In the genomic region with DNA sequence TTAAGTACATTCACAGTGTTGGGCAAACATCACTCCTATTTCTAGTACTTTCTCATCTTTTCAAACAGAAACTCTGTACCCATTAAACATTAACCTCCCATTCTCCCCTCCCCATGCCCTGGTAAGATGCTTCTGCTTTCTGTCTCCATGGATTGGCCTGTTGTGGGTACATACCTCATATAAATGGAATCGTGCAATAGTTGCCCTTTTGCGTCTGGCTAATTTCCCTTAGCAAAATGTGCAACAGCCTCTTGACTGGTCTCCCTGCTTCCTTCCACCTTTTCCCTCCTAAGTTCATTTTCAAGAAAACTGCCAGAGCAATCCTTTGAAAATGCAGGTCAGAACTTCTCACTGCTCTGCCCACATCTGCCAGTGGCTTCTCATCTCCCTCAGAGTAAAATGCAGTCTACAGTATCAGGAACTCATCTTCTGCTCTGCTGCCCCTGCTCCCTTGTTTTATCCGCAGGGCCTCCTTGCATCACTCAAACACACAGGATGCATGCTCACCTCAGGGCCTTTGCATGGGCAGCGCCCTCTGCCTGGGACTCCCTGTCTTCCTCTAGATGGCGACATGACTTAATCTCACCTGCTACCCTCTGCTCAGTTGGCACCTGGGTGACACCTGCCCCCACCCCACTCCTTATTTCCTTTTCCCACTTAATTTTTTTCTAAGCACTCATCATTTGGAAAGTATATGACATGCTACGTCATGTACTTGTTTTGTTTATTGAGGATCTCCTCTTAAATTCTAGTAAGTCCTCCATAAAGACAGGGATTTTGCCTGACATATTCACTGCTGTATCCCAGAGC, we compare ENCODE assay signal across 1 cellular context.
TF ChIP-seq lines count a peak whose summit lies in the region.

No MANE protein-coding gene starts in this region.

TF ChIP-seq in HepG2, 621 proteins besides CTCF, POLR2A, EP300 and RAD21 (continued from another document and continues in another):
- TF ChIP-seq AGO2 (optimal IDR thresholded peaks at IDR 0.05; ENCODE audit: low read depth, low read length) (no peak), XRCC5 (optimal IDR thresholded peaks at IDR 0.05; ENCODE audit: low read length) (peak; percentile 43), TSC22D2 (CRISPR knock-in tag; IDR thresholded peaks at IDR 0.05; ENCODE audit: borderline replicate concordance) (0 out of 2 replicates have a peak, but pooled peaks have one; percentile 67), ZEB1 (IDR thresholded peaks at IDR 0.05; ENCODE audit: insufficient replicate concordance, low read depth) (peak; percentile 76), ZBTB7A (CRISPR knock-in tag; IDR thresholded peaks at IDR 0.05) (peak; percentile 36; the same call in 1 of the 2 replicates), ZNF20 (CRISPR knock-in tag; IDR thresholded peaks at IDR 0.05) (no peak), ZNF121 (CRISPR knock-in tag; IDR thresholded peaks at IDR 0.05) (peak; percentile 17; the same call in 1 of the 2 replicates), KDM1A (CRISPR knock-in tag; IDR thresholded peaks at IDR 0.05) (peak; percentile 94), AFF4 (CRISPR knock-in tag; IDR thresholded peaks at IDR 0.05) (no peak), KLF15 (CRISPR knock-in tag; IDR thresholded peaks at IDR 0.05; ENCODE audit: borderline replicate concordance) (no peak), NCOA1 (CRISPR knock-in tag; IDR thresholded peaks at IDR 0.05) (no peak), ZNF10 (CRISPR knock-in tag; IDR thresholded peaks at IDR 0.05; ENCODE audit: borderline replicate concordance, low read depth) (no peak), ZNF558 (CRISPR knock-in tag; IDR thresholded peaks at IDR 0.05; ENCODE audit: borderline replicate concordance) (peak; percentile 40; the same call in 1 of the 2 replicates), KDM2A (CRISPR knock-in tag; IDR thresholded peaks at IDR 0.05; ENCODE audit: borderline replicate concordance, low read depth) (0 out of 2 replicates have a peak, but pooled peaks have one; percentile 23), ZSCAN5A (CRISPR knock-in tag; IDR thresholded peaks at IDR 0.05; ENCODE audit: borderline replicate concordance) (peak; percentile 45; the same call in 1 of the 2 replicates), ZNF281 (CRISPR knock-in tag; IDR thresholded peaks at IDR 0.05; ENCODE audit: borderline replicate concordance) (0 out of 2 replicates have a peak, but pooled peaks have one; percentile 11), SMARCC2 (IDR thresholded peaks at IDR 0.05) (no peak), MXD4 (CRISPR knock-in tag; IDR thresholded peaks at IDR 0.05) (0 out of 2 replicates have a peak, but pooled peaks have one; percentile 16), ZNF687 (CRISPR knock-in tag; IDR thresholded peaks at IDR 0.05) (peak; percentile 52), ZNF335 (CRISPR knock-in tag; IDR thresholded peaks at IDR 0.05) (0 out of 2 replicates have a peak, but pooled peaks have one; percentile 54), THAP11 (CRISPR knock-in tag; IDR thresholded peaks at IDR 0.05) (0 out of 2 replicates have a peak, but pooled peaks have one; percentile 25), ZNF644 (CRISPR knock-in tag; IDR thresholded peaks at IDR 0.05; ENCODE audit: low read depth) (0 out of 2 replicates have a peak, but pooled peaks have one; percentile 16), CEBPG (CRISPR knock-in tag; IDR thresholded peaks at IDR 0.05) (peak; percentile 18; the same call in 1 of the 2 replicates), ZNF556 (CRISPR knock-in tag; IDR thresholded peaks at IDR 0.05; ENCODE audit: borderline replicate concordance) (0 out of 2 replicates have a peak, but pooled peaks have one; percentile 37)
- TF ChIP-seq, protein P1, sequence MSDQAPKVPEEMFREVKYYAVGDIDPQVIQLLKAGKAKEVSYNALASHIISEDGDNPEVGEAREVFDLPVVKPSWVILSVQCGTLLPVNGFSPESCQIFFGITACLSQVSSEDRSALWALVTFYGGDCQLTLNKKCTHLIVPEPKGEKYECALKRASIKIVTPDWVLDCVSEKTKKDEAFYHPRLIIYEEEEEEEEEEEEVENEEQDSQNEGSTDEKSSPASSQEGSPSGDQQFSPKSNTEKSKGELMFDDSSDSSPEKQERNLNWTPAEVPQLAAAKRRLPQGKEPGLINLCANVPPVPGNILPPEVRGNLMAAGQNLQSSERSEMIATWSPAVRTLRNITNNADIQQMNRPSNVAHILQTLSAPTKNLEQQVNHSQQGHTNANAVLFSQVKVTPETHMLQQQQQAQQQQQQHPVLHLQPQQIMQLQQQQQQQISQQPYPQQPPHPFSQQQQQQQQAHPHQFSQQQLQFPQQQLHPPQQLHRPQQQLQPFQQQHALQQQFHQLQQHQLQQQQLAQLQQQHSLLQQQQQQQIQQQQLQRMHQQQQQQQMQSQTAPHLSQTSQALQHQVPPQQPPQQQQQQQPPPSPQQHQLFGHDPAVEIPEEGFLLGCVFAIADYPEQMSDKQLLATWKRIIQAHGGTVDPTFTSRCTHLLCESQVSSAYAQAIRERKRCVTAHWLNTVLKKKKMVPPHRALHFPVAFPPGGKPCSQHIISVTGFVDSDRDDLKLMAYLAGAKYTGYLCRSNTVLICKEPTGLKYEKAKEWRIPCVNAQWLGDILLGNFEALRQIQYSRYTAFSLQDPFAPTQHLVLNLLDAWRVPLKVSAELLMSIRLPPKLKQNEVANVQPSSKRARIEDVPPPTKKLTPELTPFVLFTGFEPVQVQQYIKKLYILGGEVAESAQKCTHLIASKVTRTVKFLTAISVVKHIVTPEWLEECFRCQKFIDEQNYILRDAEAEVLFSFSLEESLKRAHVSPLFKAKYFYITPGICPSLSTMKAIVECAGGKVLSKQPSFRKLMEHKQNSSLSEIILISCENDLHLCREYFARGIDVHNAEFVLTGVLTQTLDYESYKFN (CRISPR knock-in tag; conservative IDR thresholded peaks at IDR 0.05): peak; percentile 73
- TF ChIP-seq, protein P2, sequence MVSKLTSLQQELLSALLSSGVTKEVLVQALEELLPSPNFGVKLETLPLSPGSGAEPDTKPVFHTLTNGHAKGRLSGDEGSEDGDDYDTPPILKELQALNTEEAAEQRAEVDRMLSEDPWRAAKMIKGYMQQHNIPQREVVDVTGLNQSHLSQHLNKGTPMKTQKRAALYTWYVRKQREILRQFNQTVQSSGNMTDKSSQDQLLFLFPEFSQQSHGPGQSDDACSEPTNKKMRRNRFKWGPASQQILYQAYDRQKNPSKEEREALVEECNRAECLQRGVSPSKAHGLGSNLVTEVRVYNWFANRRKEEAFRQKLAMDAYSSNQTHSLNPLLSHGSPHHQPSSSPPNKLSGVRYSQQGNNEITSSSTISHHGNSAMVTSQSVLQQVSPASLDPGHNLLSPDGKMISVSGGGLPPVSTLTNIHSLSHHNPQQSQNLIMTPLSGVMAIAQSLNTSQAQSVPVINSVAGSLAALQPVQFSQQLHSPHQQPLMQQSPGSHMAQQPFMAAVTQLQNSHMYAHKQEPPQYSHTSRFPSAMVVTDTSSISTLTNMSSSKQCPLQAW (CRISPR knock-in tag; IDR thresholded peaks at IDR 0.05): peak; percentile 61; the same call in 1 of the 2 replicates
- TF ChIP-seq, protein P3, sequence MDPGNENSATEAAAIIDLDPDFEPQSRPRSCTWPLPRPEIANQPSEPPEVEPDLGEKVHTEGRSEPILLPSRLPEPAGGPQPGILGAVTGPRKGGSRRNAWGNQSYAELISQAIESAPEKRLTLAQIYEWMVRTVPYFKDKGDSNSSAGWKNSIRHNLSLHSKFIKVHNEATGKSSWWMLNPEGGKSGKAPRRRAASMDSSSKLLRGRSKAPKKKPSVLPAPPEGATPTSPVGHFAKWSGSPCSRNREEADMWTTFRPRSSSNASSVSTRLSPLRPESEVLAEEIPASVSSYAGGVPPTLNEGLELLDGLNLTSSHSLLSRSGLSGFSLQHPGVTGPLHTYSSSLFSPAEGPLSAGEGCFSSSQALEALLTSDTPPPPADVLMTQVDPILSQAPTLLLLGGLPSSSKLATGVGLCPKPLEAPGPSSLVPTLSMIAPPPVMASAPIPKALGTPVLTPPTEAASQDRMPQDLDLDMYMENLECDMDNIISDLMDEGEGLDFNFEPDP (CRISPR knock-in tag; conservative IDR thresholded peaks at IDR 0.05): 0 out of 2 replicates have a peak, but pooled peaks have one; percentile 75
- TF ChIP-seq, protein P4, sequence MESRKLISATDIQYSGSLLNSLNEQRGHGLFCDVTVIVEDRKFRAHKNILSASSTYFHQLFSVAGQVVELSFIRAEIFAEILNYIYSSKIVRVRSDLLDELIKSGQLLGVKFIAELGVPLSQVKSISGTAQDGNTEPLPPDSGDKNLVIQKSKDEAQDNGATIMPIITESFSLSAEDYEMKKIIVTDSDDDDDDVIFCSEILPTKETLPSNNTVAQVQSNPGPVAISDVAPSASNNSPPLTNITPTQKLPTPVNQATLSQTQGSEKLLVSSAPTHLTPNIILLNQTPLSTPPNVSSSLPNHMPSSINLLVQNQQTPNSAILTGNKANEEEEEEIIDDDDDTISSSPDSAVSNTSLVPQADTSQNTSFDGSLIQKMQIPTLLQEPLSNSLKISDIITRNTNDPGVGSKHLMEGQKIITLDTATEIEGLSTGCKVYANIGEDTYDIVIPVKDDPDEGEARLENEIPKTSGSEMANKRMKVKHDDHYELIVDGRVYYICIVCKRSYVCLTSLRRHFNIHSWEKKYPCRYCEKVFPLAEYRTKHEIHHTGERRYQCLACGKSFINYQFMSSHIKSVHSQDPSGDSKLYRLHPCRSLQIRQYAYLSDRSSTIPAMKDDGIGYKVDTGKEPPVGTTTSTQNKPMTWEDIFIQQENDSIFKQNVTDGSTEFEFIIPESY (CRISPR knock-in tag; IDR thresholded peaks at IDR 0.05): peak; percentile 95
